Comparison of ENCODE assay signal across 8 cellular contexts in the genomic region with DNA sequence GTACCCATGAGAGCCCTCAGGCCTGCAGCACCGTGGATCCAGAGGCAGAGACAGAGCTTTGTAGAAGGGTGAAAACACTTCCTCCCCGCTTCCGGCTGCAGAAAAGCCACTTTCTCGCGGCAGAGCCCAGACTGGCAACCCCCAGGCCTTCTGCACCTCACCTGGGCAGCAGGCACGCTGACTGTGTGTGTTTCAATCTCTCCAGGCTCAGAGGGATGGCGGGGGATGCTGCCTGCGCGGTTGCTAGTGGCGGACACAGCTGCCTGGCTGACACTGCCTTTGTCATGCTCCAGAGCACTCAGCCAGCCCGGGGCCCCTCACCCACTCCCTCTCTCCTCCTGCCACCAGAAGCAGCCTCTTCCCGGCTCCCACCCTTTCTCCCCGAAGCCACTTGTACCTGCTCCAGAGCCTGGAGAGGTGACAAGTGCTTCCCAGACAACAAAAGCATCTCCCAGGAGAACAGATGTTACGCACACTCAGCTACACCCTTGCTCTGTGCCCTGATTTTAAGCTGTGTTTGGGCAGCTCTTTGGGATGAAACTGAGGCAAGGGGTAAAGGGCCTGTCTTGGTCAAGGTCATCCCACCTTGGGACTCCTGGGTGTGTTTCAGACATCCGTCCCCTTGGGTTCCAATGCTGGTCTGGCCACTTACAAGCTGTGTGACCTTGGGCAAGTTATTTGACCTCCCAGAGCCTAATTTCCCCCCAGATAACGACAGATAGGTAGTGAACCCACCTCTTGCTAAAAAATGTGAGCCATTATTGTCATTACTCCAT. TPM values are rescaled to one million over a fixed set of nuclear protein-coding genes. Genes with fewer than 3 reads are reported as not detected.
DNase-seq lines count a peak whose midpoint lies in the region; ATAC-seq, FAIRE-seq and TF ChIP-seq lines count a peak whose summit lies in the region.

No MANE protein-coding gene starts in this region.

- H3K27ac ChIP-seq in esophagus muscularis mucosa (replicated peaks in 1 of 4) = peak overlapping the region; percentile 84 to 91 (median 89)
- H3K27ac ChIP-seq in psoas muscle = peak overlapping the region; percentile 85

- H3K4me3 ChIP-seq in esophagus muscularis mucosa (peak overlapping the region; percentile 56 to 64 (median 57)), psoas muscle (peak overlapping the region; percentile 70)

- no peaks in the 10 kb centered on the region for H3K27me3 ChIP-seq in esophagus muscularis mucosa
- no peaks in the 10 kb centered on the region for H3K27me3 ChIP-seq in psoas muscle (ENCODE audit: insufficient read depth in 3 of 3, low read length in 2 of 3)

- H3K9me3 ChIP-seq in esophagus muscularis mucosa = no peaks in the 10 kb centered on the region
- H3K9me3 ChIP-seq in psoas muscle = no peaks in the 10 kb centered on the region

- DNase-seq in COLO668 (lab: John Stamatoyannopoulos, UW; ENCODE audit: unreplicated experiment) (peak; percentile 73), NCI-H1092 (lab: John Stamatoyannopoulos, UW) (peak; percentile 52), esophagus muscularis mucosa (ENCODE audit: extremely low spot score) (no peak), psoas muscle (no peak), omental fat pad (ENCODE audit: low spot score) (no peak), H54 (ENCODE audit: insufficient read length, low spot score) (no peak), Ammon's horn (ENCODE audit: low spot score) (no peak)
- DNase-seq in activated CD8-positive, alpha-beta memory T cell treated with anti-CD3 and anti-CD28 coated beads for 24 hours = peak; percentile 72

- no peaks in the 10 kb centered on the region for H3K36me3 ChIP-seq in esophagus muscularis mucosa
- no peaks in the 10 kb centered on the region for H3K36me3 ChIP-seq in psoas muscle (ENCODE audit: insufficient read depth in 1 of 2, low read depth in 1 of 2)

- TF ChIP-seq POLR2A in esophagus muscularis mucosa (IDR thresholded peaks at IDR 0.05; ENCODE audit: low read depth) (no peak), H54 (IDR thresholded peaks at IDR 0.05; ENCODE audit: low read depth, low read length) (no peak)

- no peak for FAIRE-seq in H54 (lab: Jason Lieb, UNC)

- WGBS in esophagus muscularis mucosa = 80% methylated on average over 11 of the region's 16 CpGs
- 62 to 76% (median 66%) methylated on average over 16 of the region's 16 CpGs for WGBS in psoas muscle, 3 donors

- intact Hi-C loops in esophagus muscularis mucosa (cut with DNase I) = no loop called here
- intact Hi-C loops in psoas muscle (cut with DNase I) = no loop called here

- TF ChIP-seq CTCF in esophagus muscularis mucosa (IDR thresholded peaks at IDR 0.05) (no peak), psoas muscle (IDR thresholded peaks at IDR 0.05) (no peak), omental fat pad (IDR thresholded peaks at IDR 0.05) (no peak)

- TF ChIP-seq EP300 in esophagus muscularis mucosa (IDR thresholded peaks at IDR 0.05) = no peak

- H3K4me1 ChIP-seq in esophagus muscularis mucosa (peaks cover 18 to 36% (median 30%) of the 10 kb centered on the region in 4 donors), psoas muscle (peaks cover 4% of the 10 kb centered on the region)

- ATAC-seq in psoas muscle (no peak), omental fat pad (ENCODE audit: low FRiP score) (no peak)

RNA-seq across cellular contexts. Expression of a gene that starts 9.2 kb away (rescaled TPM):
- total RNA-seq in esophagus muscularis mucosa = 10 to 100 TPM; 10.8 to 32.6 (median 14.9) TPM
- 1 to 10 TPM; 1.7 to 3.3 (median 2.4) TPM for total RNA-seq in psoas muscle
- polyA plus RNA-seq in psoas muscle = 1 to 10 TPM in 2 of 3 donors, under 1 TPM in 1; 0.96 to 1.3 (median 1.0) TPM
- total RNA-seq in omental fat pad = 1 to 10 TPM; 1.9 to 4.9 (median 3.0) TPM

RNA-seq across cellular contexts. Expression of a gene that starts 33.8 kb away (rescaled TPM):
- total RNA-seq in esophagus muscularis mucosa (1 to 10 TPM; 2.8 to 4.6 (median 3.7) TPM), psoas muscle (1 to 10 TPM; 3.8 to 5.7 (median 4.5) TPM), omental fat pad (10 to 100 TPM in 1 of 4 donors, 1 to 10 TPM in 3; 2.9 to 16.9 (median 4.7) TPM)
- 1 to 10 TPM; 3.0 to 8.2 (median 7.0) TPM for polyA plus RNA-seq in psoas muscle

RNA-seq across cellular contexts. Expression of a gene that starts 44.5 kb away (rescaled TPM):
- total RNA-seq in esophagus muscularis mucosa (10 to 100 TPM; 24.5 to 44.1 (median 40.2) TPM), psoas muscle (10 to 100 TPM; 60.5 to 84.2 (median 70.7) TPM), omental fat pad (10 to 100 TPM; 32.7 to 53.9 (median 41.8) TPM)
- polyA plus RNA-seq in psoas muscle = 100 to 1,000 TPM; 144 to 163 (median 160) TPM

Comparison
In these comparisons a context has a peak if more than half of its experiments do, and no peak if none do; other contexts are left out.
1. DNase-seq: peak in COLO668 (single experiment), NCI-H1092 (single experiment) and activated CD8-positive, alpha-beta memory T cell treated with anti-CD3 and anti-CD28 coated beads for 24 hours (single experiment); none in esophagus muscularis mucosa (single experiment), psoas muscle (0 of 2), omental fat pad (single experiment), H54 (single experiment) and Ammon's horn (single experiment).